In the genomic region with DNA sequence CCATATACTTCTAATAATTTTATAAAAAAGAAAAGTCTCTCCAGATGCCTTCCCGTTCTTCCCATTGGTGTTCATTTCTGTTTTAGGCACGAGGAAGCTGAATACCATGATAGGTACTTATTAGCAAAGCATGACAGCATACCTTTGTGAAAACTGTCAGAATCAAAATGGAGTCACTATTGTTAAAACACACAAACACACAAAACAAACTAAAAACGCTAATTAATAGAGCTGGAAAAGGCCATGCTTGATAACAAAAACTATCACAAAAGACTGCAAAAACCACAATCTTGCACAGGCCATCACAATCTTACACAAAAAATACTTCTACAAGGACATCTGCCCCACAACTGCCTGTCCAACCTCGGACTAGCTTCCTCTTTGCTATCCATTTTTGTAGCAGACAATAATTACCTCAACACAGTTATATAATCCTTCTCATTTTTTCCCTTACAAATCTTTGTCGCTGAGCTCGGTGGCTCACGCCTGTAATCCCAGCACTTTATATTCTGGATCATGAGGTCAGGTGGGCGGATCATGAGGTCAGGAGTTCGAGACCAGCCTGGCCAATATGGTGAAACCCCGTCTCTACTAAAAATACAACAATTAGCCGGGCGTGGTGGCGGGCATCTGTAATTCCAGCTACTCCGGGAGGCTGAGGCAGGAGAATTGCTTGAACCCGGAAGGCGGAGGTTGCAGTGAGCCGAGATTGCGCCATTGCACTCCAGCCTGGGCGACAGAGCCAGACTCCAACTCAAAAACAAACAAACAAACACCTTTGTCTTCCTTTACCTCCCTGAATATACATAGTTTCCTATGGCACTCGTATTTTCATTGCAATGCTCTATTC, we compare ENCODE assay signal across 1 cellular context.
TF ChIP-seq lines count a peak whose summit lies in the region.

No MANE protein-coding gene starts in this region.

TF ChIP-seq in A549, 52 proteins besides CTCF, POLR2A, EP300 and RAD21:
- TF ChIP-seq, protein P1, sequence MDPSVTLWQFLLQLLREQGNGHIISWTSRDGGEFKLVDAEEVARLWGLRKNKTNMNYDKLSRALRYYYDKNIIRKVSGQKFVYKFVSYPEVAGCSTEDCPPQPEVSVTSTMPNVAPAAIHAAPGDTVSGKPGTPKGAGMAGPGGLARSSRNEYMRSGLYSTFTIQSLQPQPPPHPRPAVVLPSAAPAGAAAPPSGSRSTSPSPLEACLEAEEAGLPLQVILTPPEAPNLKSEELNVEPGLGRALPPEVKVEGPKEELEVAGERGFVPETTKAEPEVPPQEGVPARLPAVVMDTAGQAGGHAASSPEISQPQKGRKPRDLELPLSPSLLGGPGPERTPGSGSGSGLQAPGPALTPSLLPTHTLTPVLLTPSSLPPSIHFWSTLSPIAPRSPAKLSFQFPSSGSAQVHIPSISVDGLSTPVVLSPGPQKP (IDR thresholded peaks at IDR 0.05; ENCODE audit: low read depth, low read length) = no peak
- no peak for TF ChIP-seq GATA3 (IDR thresholded peaks at IDR 0.05; ENCODE audit: borderline replicate concordance)
- TF ChIP-seq, protein P2, sequence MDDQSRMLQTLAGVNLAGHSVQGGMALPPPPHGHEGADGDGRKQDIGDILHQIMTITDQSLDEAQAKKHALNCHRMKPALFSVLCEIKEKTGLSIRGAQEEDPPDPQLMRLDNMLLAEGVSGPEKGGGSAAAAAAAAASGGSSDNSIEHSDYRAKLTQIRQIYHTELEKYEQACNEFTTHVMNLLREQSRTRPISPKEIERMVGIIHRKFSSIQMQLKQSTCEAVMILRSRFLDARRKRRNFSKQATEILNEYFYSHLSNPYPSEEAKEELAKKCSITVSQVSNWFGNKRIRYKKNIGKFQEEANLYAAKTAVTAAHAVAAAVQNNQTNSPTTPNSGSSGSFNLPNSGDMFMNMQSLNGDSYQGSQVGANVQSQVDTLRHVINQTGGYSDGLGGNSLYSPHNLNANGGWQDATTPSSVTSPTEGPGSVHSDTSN (IDR thresholded peaks at IDR 0.05) = no peak
- TF ChIP-seq POLR2AphosphoS2 (conservative IDR thresholded peaks at IDR 0.05; ENCODE audit: low read length) = no peak
- TF ChIP-seq TFCP2L1 (CRISPR knock-in tag; IDR thresholded peaks at IDR 0.05) = no peak
- no peak for TF ChIP-seq RFX5 (IDR thresholded peaks at IDR 0.05)
- no peak for TF ChIP-seq BHLHE40 (IDR thresholded peaks at IDR 0.05; ENCODE audit: low read depth, low read length)
- TF ChIP-seq RCOR1 (IDR thresholded peaks at IDR 0.05; ENCODE audit: low read depth, low read length) = no peak
- no peak for TF ChIP-seq CHD2 (IDR thresholded peaks at IDR 0.05; ENCODE audit: low read length, partially characterized antibody)
- TF ChIP-seq SMC3 (IDR thresholded peaks at IDR 0.05) = no peak
- no peak for TF ChIP-seq HOXB5 (CRISPR knock-in tag; IDR thresholded peaks at IDR 0.05)
- TF ChIP-seq HOXB13 (CRISPR knock-in tag; IDR thresholded peaks at IDR 0.05; ENCODE audit: low read depth) = no peak
- no peak for TF ChIP-seq PHF8 (IDR thresholded peaks at IDR 0.05; ENCODE audit: borderline replicate concordance, low read depth)
- TF ChIP-seq FOXS1 (CRISPR knock-in tag; IDR thresholded peaks at IDR 0.05) = no peak
- TF ChIP-seq KDM1A (IDR thresholded peaks at IDR 0.05; ENCODE audit: low read depth) = no peak
- TF ChIP-seq, protein P3, sequence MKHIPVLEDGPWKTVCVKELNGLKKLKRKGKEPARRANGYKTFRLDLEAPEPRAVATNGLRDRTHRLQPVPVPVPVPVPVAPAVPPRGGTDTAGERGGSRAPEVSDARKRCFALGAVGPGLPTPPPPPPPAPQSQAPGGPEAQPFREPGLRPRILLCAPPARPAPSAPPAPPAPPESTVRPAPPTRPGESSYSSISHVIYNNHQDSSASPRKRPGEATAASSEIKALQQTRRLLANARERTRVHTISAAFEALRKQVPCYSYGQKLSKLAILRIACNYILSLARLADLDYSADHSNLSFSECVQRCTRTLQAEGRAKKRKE (CRISPR knock-in tag; IDR thresholded peaks at IDR 0.05; ENCODE audit: low read depth) = no peak
- no peak for TF ChIP-seq CBX8 (IDR thresholded peaks at IDR 0.05)
